ENCODE assay signal across 8 cellular contexts in the genomic region with DNA sequence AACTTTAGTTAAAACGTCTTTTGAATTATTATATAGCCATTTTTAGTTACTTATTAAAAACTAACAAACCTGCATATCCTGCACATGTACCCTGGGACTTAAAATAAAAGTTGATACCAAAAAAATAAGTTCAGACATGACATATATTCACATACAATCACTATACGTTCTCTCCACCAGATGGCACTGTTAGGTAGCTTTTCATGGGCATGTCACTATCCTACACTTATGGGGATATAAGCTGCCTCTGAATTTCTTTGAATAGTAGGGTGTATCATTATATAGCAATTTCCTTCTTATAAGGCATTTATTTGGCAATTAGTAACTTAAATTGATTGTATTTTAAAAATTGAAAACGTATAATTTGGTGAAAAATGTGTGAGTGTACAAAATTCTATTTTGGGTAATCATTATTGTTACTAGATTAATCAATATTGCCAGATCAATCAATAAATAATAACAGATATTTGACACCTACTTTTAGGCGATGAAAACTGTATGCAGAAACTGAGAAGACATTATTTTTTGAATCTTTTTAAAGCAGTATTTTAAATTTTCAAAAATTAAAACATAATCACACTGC. TPM values are rescaled to one million over a fixed set of nuclear protein-coding genes. Genes with fewer than 3 reads are reported as not detected.
DNase-seq lines count a peak whose midpoint lies in the region; ATAC-seq and TF ChIP-seq lines count a peak whose summit lies in the region.

No MANE protein-coding gene starts in this region.

- TF ChIP-seq CTCF in VCaP (conservative IDR thresholded peaks at IDR 0.05) (peak; percentile 85), fibroblast of mammary gland (conservative IDR thresholded peaks at IDR 0.05; ENCODE audit: control insufficient read depth, insufficient read depth, low read depth, low read length) (peak; percentile 75), neural progenitor cell (IDR thresholded peaks at IDR 0.05) (peak; percentile 92)

- H3K9ac ChIP-seq in neural progenitor cell, result no peak overlapping the region

- DNase-seq in DMS114 treated with DMSO at 0.1 percent for 48 hours (lab: John Stamatoyannopoulos, UW; ENCODE audit: unreplicated experiment), result peak; percentile 90
- peak; percentile 36 for DNase-seq in NCI-H2227 treated with DMSO at 0.1 percent for 48 hours (lab: John Stamatoyannopoulos, UW)
- DNase-seq in fibroblast of mammary gland (ENCODE audit: low read depth), result peak; percentile 80
- DNase-seq in neural progenitor cell (ENCODE audit: low spot score), result peak; percentile 80

- no peak overlapping the region for H2AFZ ChIP-seq in neural progenitor cell (replicated peaks)

- no peak overlapping the region for H3K4me3 ChIP-seq in fibroblast of mammary gland (ENCODE audit: control insufficient read depth, low read depth, low read length)
- H3K4me3 ChIP-seq in neural progenitor cell, result no peak overlapping the region

- H3K27me3 ChIP-seq in neural progenitor cell, result no peaks in the 10 kb centered on the region

- no peaks in the 10 kb centered on the region for H3K36me3 ChIP-seq in neural progenitor cell

- H3K9me3 ChIP-seq in neural progenitor cell (ENCODE audit: low read depth), result no peaks in the 10 kb centered on the region

- no peaks in the 10 kb centered on the region for H3K27me3 Mint-ChIP-seq in neural progenitor cell (ENCODE audit: insufficient read depth, low read depth)

- no peaks in the 10 kb centered on the region for H3K4me1 Mint-ChIP-seq in neural progenitor cell

- H3K27ac ChIP-seq in VCaP, result no peak overlapping the region
- H3K27ac ChIP-seq in neural progenitor cell, result no peak overlapping the region

- ATAC-seq in GM19324 (IDR thresholded peaks at IDR 0.05; ENCODE audit: low FRiP score, unreplicated experiment) (peak; percentile 59), HG03432 (IDR thresholded peaks at IDR 0.05; ENCODE audit: unreplicated experiment) (peak; percentile 84), HG03025 (IDR thresholded peaks at IDR 0.05; ENCODE audit: low FRiP score, unreplicated experiment) (no peak)

- H3K79me2 ChIP-seq in neural progenitor cell (ENCODE audit: low read depth), result no peaks in the 10 kb centered on the region

- H3K36me3 Mint-ChIP-seq in neural progenitor cell, result no peaks in the 10 kb centered on the region

- H4K20me1 ChIP-seq in neural progenitor cell (ENCODE audit: low read depth), result no peaks in the 10 kb centered on the region

- no peak overlapping the region for H3K4me2 ChIP-seq in neural progenitor cell

- no peak overlapping the region for H3K27ac Mint-ChIP-seq in neural progenitor cell

- H3F3A ChIP-seq in neural progenitor cell (ENCODE audit: low read depth), result no peaks in the 10 kb centered on the region

- no peaks in the 10 kb centered on the region for H3K4me1 ChIP-seq in neural progenitor cell

- no peak overlapping the region for H3K4me3 Mint-ChIP-seq in neural progenitor cell

- H3K9me3 Mint-ChIP-seq in neural progenitor cell, result peaks cover 3% of the 10 kb centered on the region

RNA-seq across cellular contexts. Expression of gene OR10A7, which starts 31.8 kb away (rescaled TPM):
- not detected in 2 replicates for total RNA-seq in neural progenitor cell (ENCODE audit: low replicate concordance)

RNA-seq across cellular contexts. Expression of gene OR6C74, which starts 55.3 kb away (rescaled TPM):
- not detected in 2 replicates for total RNA-seq in neural progenitor cell (ENCODE audit: low replicate concordance)

Comparison
In these comparisons a context has a peak if more than half of its experiments do, and no peak if none do; other contexts are left out.
1. DNase-seq: peak in every context shown above with its lines; median percentile 90 in DMS114 treated with DMSO at 0.1 percent for 48 hours; 80 in fibroblast of mammary gland; 80 in neural progenitor cell; 36 in NCI-H2227 treated with DMSO at 0.1 percent for 48 hours.